ENCODE assay signal across 1 cellular context in the genomic region with DNA sequence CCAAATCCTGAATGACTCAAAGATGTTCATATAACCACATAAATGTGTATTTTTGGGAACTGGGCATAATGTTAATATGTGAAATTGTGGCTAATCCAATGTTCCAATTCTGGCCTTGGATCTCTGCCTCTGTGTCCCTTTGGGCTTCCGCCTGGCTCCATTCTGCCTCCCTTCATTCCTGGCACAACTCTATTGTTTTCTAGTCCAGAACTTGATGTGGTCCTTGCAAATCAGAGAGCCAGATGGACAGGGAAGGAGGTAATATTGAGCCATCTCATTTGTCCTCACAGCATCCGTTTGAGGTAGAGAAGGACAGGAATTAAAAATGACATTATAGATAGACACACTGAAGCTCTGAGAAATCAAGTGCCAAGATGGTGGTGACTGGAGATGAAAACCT.
TF ChIP-seq lines count a peak whose summit lies in the region.

No MANE protein-coding gene starts in this region.

TF ChIP-seq in HepG2, 621 proteins besides CTCF, POLR2A, EP300 and RAD21:
- TF ChIP-seq, protein P1, sequence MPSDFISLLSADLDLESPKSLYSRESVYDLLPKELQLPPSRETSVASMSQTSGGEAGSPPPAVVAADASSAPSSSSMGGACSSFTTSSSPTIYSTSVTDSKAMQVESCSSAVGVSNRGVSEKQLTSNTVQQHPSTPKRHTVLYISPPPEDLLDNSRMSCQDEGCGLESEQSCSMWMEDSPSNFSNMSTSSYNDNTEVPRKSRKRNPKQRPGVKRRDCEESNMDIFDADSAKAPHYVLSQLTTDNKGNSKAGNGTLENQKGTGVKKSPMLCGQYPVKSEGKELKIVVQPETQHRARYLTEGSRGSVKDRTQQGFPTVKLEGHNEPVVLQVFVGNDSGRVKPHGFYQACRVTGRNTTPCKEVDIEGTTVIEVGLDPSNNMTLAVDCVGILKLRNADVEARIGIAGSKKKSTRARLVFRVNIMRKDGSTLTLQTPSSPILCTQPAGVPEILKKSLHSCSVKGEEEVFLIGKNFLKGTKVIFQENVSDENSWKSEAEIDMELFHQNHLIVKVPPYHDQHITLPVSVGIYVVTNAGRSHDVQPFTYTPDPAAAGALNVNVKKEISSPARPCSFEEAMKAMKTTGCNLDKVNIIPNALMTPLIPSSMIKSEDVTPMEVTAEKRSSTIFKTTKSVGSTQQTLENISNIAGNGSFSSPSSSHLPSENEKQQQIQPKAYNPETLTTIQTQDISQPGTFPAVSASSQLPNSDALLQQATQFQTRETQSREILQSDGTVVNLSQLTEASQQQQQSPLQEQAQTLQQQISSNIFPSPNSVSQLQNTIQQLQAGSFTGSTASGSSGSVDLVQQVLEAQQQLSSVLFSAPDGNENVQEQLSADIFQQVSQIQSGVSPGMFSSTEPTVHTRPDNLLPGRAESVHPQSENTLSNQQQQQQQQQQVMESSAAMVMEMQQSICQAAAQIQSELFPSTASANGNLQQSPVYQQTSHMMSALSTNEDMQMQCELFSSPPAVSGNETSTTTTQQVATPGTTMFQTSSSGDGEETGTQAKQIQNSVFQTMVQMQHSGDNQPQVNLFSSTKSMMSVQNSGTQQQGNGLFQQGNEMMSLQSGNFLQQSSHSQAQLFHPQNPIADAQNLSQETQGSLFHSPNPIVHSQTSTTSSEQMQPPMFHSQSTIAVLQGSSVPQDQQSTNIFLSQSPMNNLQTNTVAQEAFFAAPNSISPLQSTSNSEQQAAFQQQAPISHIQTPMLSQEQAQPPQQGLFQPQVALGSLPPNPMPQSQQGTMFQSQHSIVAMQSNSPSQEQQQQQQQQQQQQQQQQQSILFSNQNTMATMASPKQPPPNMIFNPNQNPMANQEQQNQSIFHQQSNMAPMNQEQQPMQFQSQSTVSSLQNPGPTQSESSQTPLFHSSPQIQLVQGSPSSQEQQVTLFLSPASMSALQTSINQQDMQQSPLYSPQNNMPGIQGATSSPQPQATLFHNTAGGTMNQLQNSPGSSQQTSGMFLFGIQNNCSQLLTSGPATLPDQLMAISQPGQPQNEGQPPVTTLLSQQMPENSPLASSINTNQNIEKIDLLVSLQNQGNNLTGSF (CRISPR knock-in tag; IDR thresholded peaks at IDR 0.05), result no peak
- TF ChIP-seq, protein P2, sequence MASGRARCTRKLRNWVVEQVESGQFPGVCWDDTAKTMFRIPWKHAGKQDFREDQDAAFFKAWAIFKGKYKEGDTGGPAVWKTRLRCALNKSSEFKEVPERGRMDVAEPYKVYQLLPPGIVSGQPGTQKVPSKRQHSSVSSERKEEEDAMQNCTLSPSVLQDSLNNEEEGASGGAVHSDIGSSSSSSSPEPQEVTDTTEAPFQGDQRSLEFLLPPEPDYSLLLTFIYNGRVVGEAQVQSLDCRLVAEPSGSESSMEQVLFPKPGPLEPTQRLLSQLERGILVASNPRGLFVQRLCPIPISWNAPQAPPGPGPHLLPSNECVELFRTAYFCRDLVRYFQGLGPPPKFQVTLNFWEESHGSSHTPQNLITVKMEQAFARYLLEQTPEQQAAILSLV (CRISPR knock-in tag; IDR thresholded peaks at IDR 0.05; ENCODE audit: borderline replicate concordance), result no peak
- TF ChIP-seq PAX8 (CRISPR knock-in tag; IDR thresholded peaks at IDR 0.05; ENCODE audit: borderline replicate concordance) (no peak), ZNF841 (CRISPR knock-in tag; IDR thresholded peaks at IDR 0.05; ENCODE audit: borderline replicate concordance) (no peak), GTF2F1 (IDR thresholded peaks at IDR 0.05; ENCODE audit: low read length) (no peak), JUND (CRISPR knock-in tag; IDR thresholded peaks at IDR 0.05) (no peak), ZNF577 (CRISPR knock-in tag; IDR thresholded peaks at IDR 0.05; ENCODE audit: borderline replicate concordance, low read depth) (no peak), ZC3H4 (CRISPR knock-in tag; IDR thresholded peaks at IDR 0.05; ENCODE audit: borderline replicate concordance) (no peak), ZKSCAN8 (CRISPR knock-in tag; IDR thresholded peaks at IDR 0.05; ENCODE audit: borderline replicate concordance) (no peak), ATAD3A (CRISPR knock-in tag; IDR thresholded peaks at IDR 0.05) (no peak), ZNF747 (CRISPR knock-in tag; IDR thresholded peaks at IDR 0.05; ENCODE audit: borderline replicate concordance) (no peak)
- TF ChIP-seq, protein P3, sequence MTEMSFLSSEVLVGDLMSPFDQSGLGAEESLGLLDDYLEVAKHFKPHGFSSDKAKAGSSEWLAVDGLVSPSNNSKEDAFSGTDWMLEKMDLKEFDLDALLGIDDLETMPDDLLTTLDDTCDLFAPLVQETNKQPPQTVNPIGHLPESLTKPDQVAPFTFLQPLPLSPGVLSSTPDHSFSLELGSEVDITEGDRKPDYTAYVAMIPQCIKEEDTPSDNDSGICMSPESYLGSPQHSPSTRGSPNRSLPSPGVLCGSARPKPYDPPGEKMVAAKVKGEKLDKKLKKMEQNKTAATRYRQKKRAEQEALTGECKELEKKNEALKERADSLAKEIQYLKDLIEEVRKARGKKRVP (CRISPR knock-in tag; IDR thresholded peaks at IDR 0.05), result no peak
